Comparison of ENCODE assay signal across 25 cellular contexts in the genomic region with DNA sequence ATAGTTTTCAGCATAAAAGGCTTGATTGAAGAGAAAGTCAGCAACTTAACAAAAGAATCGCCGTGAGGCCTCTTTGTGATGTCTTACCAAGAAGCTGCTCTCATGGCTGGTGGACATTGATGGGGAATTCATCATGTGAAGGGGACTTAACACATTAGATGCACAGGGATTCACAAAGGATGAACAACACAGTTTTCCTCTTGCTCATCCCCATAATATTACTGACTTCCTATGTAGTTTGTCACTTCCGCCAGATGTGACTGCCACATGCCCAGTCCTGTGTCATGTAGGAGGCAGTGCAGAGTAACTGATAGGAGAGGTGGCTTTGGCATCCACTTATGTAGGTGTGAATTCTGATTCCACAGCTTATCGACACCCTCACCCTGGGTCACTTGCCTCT.
"Had no signal": no experiment of that assay in that cellular context is flagged by ENCODE, and none has a peak within 500 bp of the region (broad histone marks: within the 10 kb centered on the region; RNA-seq: fewer than 3 reads in every experiment).

No MANE protein-coding gene starts in this region.

- H3K36me3 Mint-ChIP-seq: stimulated activated effector memory CD8-positive, alpha-beta T cell treated with anti-CD3 and anti-CD28 coated beads, Interleukin-12 subunit alpha, Interleukin-12 subunit beta, amount 100 ng/mL, for 72 hours; type B pancreatic cell had no signal

- H3K27ac Mint-ChIP-seq: naive thymus-derived CD4-positive, alpha-beta T cell; nephron progenitor cell; stimulated activated effector memory CD8-positive, alpha-beta T cell treated with anti-CD3 and anti-CD28 coated beads, Interleukin-12 subunit alpha, Interleukin-12 subunit beta, amount 100 ng/mL, for 72 hours; type B pancreatic cell had no signal

- ATAC-seq: left colon; left ventricle myocardium superior; naive thymus-derived CD4-positive, alpha-beta T cell; psoas muscle; right lobe of liver; stimulated activated effector memory CD8-positive, alpha-beta T cell treated with anti-CD3 and anti-CD28 coated beads, Interleukin-12 subunit alpha, Interleukin-12 subunit beta, amount 100 ng/mL, for 72 hours; stimulated activated naive CD8-positive, alpha-beta T cell treated with anti-CD3 and anti-CD28 coated beads, Interleukin-15, Interleukin-2, amounts not matched to agents 100 U/mL and 50 U/mL, for 24 hours had no signal

- DNase-seq: effector memory CD4-positive, alpha-beta T cell; foreskin melanocyte; head of caudate nucleus; hippocampal formation; left colon; left ventricle myocardium superior; mesenchymal stem cell; naive thymus-derived CD4-positive, alpha-beta T cell; nephron progenitor cell; psoas muscle; retina; right lobe of liver; stimulated activated CD4-positive, alpha-beta T cell treated with anti-CD3 and anti-CD28 coated beads, Interleukin-4, amount 100 ng/mL, for 1 hour; stimulated activated CD8-positive, alpha-beta memory T cell treated with anti-CD3 and anti-CD28 coated beads, Interleukin-4, amount 100 ng/mL, for 48 hours; stimulated activated naive CD8-positive, alpha-beta T cell treated with anti-CD3 and anti-CD28 coated beads, Interleukin-15, Interleukin-2, amounts not matched to agents 100 U/mL and 50 U/mL, for 24 hours; thyroid gland; uterus had no signal

- H3K27me3 ChIP-seq: esophagus muscularis mucosa, neutrophil, right lobe of liver, suprapubic skin, thyroid gland, uterus had no signal

- H3K9me3 Mint-ChIP-seq: type B pancreatic cell had no signal

- FAIRE-seq: endometrium had no signal

- H3K4me3 ChIP-seq: esophagus muscularis mucosa, lung, psoas muscle, right lobe of liver, suprapubic skin, thyroid gland, uterus had no signal

- H3K4me1 ChIP-seq: esophagus muscularis mucosa, psoas muscle, right lobe of liver, suprapubic skin, thyroid gland, uterus had no signal

- H3K4me3 Mint-ChIP-seq: naive thymus-derived CD4-positive, alpha-beta T cell; nephron progenitor cell; stimulated activated effector memory CD8-positive, alpha-beta T cell treated with anti-CD3 and anti-CD28 coated beads, Interleukin-12 subunit alpha, Interleukin-12 subunit beta, amount 100 ng/mL, for 72 hours; type B pancreatic cell had no signal

- H3K4me1 Mint-ChIP-seq: naive thymus-derived CD4-positive, alpha-beta T cell; stimulated activated effector memory CD8-positive, alpha-beta T cell treated with anti-CD3 and anti-CD28 coated beads, Interleukin-12 subunit alpha, Interleukin-12 subunit beta, amount 100 ng/mL, for 72 hours had no signal

- H3K9me3 ChIP-seq: esophagus muscularis mucosa, neutrophil, psoas muscle, right lobe of liver, suprapubic skin, thyroid gland, uterus had no signal

- H3K36me3 ChIP-seq: esophagus muscularis mucosa, neutrophil, right lobe of liver, suprapubic skin, thyroid gland, uterus had no signal

- H3K27ac ChIP-seq: epithelial cell of prostate, esophagus muscularis mucosa, neutrophil, psoas muscle, right lobe of liver, suprapubic skin, thyroid gland, uterus had no signal

- H3K27me3 Mint-ChIP-seq: naive thymus-derived CD4-positive, alpha-beta T cell; type B pancreatic cell had no signal
